In genomic region chr5:177977600-177977999, GRCh38 we compare ENCODE assay signal across 2 cellular contexts. TPM values are rescaled to one million over a fixed set of nuclear protein-coding genes. Genes with fewer than 3 reads are reported as not detected.
"Had no signal": no experiment of that assay in that cellular context is flagged by ENCODE, and none has a peak within 500 bp of the region (broad histone marks: within the 10 kb centered on the region; RNA-seq: fewer than 3 reads in every experiment).

No MANE protein-coding gene starts in this region.

RNA-seq across cellular contexts. Expression of gene PROP1, which starts 18.4 kb away (rescaled TPM):
- total RNA-seq: G401, GM12878 had no signal
